In the genomic region with DNA sequence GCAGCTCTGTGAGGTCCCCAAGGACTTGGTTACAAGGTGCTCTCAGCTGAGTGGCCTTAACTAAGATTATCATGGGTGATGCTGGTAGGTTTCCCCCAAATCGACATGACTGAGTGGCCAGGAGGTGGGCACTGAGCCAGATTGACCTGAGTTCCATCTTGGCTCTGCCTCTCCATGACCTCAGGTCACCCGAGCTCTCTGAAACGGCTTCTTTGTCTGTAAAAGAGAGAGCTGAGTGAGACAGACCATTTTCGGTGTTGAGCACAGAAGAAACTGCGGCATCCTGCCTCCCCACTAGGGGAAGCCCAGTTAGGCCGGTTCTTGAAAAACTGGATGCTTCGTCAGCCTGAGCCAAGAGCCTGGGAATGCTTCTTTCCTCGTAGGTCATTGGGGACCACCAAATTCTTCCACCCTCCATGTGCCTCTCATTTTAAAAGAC, we compare ENCODE assay signal across 2 cellular contexts.
TF ChIP-seq lines count a peak whose summit lies in the region.

No MANE protein-coding gene starts in this region.

TF ChIP-seq in HepG2, 621 proteins besides CTCF, POLR2A, EP300 and RAD21 (continues in another document):
- TF ChIP-seq ZNF772 (CRISPR knock-in tag; IDR thresholded peaks at IDR 0.05) (no peak), KDM1A (CRISPR knock-in tag; IDR thresholded peaks at IDR 0.05) (no peak), FOXO1 (CRISPR knock-in tag; IDR thresholded peaks at IDR 0.05) (0 out of 2 replicates have a peak, but pooled peaks have one; percentile 8), ZSCAN29 (CRISPR knock-in tag; conservative IDR thresholded peaks at IDR 0.05) (no peak), SUZ12 (IDR thresholded peaks at IDR 0.05; ENCODE audit: low read depth, low read length) (no peak), ZNF382 (CRISPR knock-in tag; IDR thresholded peaks at IDR 0.05; ENCODE audit: borderline replicate concordance) (no peak), STAG1 (CRISPR knock-in tag; IDR thresholded peaks at IDR 0.05) (0 out of 2 replicates have a peak, but pooled peaks have one; percentile 3), CCAR2 (optimal IDR thresholded peaks at IDR 0.05; ENCODE audit: low read depth, low read length) (no peak), RXRA (CRISPR knock-in tag; IDR thresholded peaks at IDR 0.05) (0 out of 2 replicates have a peak, but pooled peaks have one; percentile 23), PRDM15 (CRISPR knock-in tag; IDR thresholded peaks at IDR 0.05) (no peak), HMGXB4 (CRISPR knock-in tag; IDR thresholded peaks at IDR 0.05; ENCODE audit: borderline replicate concordance in 1 of 2, low read depth in 1 of 2) (no peak)
- TF ChIP-seq, protein P1, sequence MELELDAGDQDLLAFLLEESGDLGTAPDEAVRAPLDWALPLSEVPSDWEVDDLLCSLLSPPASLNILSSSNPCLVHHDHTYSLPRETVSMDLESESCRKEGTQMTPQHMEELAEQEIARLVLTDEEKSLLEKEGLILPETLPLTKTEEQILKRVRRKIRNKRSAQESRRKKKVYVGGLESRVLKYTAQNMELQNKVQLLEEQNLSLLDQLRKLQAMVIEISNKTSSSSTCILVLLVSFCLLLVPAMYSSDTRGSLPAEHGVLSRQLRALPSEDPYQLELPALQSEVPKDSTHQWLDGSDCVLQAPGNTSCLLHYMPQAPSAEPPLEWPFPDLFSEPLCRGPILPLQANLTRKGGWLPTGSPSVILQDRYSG (CRISPR knock-in tag; IDR thresholded peaks at IDR 0.05): no peak
- TF ChIP-seq, protein P2, sequence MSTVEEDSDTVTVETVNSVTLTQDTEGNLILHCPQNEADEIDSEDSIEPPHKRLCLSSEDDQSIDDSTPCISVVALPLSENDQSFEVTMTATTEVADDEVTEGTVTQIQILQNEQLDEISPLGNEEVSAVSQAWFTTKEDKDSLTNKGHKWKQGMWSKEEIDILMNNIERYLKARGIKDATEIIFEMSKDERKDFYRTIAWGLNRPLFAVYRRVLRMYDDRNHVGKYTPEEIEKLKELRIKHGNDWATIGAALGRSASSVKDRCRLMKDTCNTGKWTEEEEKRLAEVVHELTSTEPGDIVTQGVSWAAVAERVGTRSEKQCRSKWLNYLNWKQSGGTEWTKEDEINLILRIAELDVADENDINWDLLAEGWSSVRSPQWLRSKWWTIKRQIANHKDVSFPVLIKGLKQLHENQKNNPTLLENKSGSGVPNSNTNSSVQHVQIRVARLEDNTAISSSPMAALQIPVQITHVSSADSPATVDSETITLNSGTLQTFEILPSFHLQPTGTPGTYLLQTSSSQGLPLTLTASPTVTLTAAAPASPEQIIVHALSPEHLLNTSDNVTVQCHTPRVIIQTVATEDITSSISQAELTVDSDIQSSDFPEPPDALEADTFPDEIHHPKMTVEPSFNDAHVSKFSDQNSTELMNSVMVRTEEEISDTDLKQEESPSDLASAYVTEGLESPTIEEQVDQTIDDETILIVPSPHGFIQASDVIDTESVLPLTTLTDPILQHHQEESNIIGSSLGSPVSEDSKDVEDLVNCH (CRISPR knock-in tag; IDR thresholded peaks at IDR 0.05): no peak
- TF ChIP-seq, protein P3, sequence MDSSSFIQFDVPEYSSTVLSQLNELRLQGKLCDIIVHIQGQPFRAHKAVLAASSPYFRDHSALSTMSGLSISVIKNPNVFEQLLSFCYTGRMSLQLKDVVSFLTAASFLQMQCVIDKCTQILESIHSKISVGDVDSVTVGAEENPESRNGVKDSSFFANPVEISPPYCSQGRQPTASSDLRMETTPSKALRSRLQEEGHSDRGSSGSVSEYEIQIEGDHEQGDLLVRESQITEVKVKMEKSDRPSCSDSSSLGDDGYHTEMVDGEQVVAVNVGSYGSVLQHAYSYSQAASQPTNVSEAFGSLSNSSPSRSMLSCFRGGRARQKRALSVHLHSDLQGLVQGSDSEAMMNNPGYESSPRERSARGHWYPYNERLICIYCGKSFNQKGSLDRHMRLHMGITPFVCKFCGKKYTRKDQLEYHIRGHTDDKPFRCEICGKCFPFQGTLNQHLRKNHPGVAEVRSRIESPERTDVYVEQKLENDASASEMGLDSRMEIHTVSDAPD (CRISPR knock-in tag; IDR thresholded peaks at IDR 0.05): no peak

TF ChIP-seq in K562, 482 proteins besides CTCF, POLR2A, EP300 and RAD21:
- TF ChIP-seq ZNF347 (CRISPR knock-in tag; IDR thresholded peaks at IDR 0.05; ENCODE audit: low read depth) (no peak), NFIC (IDR thresholded peaks at IDR 0.05) (peak; percentile 49; the same call in 1 of the 2 replicates), MYBL2 (IDR thresholded peaks at IDR 0.05; ENCODE audit: low read depth) (no peak), MYBL2 (CRISPR knock-in tag; IDR thresholded peaks at IDR 0.05; ENCODE audit: borderline replicate concordance) (no peak), POLR2H (tag; IDR thresholded peaks at IDR 0.05; ENCODE audit: low read depth) (no peak), SMC3 (conservative IDR thresholded peaks at IDR 0.05; ENCODE audit: insufficient read depth, low read depth, low read length) (no peak)
- TF ChIP-seq, protein P4, sequence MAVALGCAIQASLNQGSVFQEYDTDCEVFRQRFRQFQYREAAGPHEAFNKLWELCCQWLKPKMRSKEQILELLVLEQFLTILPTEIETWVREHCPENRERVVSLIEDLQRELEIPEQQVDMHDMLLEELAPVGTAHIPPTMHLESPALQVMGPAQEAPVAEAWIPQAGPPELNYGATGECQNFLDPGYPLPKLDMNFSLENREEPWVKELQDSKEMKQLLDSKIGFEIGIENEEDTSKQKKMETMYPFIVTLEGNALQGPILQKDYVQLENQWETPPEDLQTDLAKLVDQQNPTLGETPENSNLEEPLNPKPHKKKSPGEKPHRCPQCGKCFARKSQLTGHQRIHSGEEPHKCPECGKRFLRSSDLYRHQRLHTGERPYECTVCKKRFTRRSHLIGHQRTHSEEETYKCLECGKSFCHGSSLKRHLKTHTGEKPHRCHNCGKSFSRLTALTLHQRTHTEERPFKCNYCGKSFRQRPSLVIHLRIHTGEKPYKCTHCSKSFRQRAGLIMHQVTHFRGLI (CRISPR knock-in tag; IDR thresholded peaks at IDR 0.05): no peak
- TF ChIP-seq, protein P5, sequence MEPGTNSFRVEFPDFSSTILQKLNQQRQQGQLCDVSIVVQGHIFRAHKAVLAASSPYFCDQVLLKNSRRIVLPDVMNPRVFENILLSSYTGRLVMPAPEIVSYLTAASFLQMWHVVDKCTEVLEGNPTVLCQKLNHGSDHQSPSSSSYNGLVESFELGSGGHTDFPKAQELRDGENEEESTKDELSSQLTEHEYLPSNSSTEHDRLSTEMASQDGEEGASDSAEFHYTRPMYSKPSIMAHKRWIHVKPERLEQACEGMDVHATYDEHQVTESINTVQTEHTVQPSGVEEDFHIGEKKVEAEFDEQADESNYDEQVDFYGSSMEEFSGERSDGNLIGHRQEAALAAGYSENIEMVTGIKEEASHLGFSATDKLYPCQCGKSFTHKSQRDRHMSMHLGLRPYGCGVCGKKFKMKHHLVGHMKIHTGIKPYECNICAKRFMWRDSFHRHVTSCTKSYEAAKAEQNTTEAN (CRISPR knock-in tag; IDR thresholded peaks at IDR 0.05): no peak
